Comparison of ENCODE assay signal across 17 cellular contexts in genomic region chr1:177315270-177315669, GRCh38.
DNase-seq lines count a peak whose midpoint lies in the region; ATAC-seq and TF ChIP-seq lines count a peak whose summit lies in the region.
"Had no signal": no experiment of that assay in that cellular context is flagged by ENCODE, and none has a peak within 500 bp of the region (broad histone marks: within the 10 kb centered on the region; RNA-seq: fewer than 3 reads in every experiment).

No MANE protein-coding gene starts in this region.

- no peaks in the 10 kb centered on the region for H3K27me3 ChIP-seq in mammary epithelial cell (ENCODE audit: insufficient read depth, low read length)
- no peaks in the 10 kb centered on the region for H3K27me3 ChIP-seq in body of pancreas
- H3K27me3 ChIP-seq in A673 (replicated peaks; ENCODE audit: insufficient read depth, low read depth, low read length, poor library complexity), result no peaks in the 10 kb centered on the region
- H3K27me3 ChIP-seq: BLaER1 had no signal

- peaks cover 7% of the 10 kb centered on the region for H3K4me1 Mint-ChIP-seq in MCF 10A (ENCODE audit: insufficient read depth, unreplicated experiment)
- H3K4me1 Mint-ChIP-seq: CD8-positive, alpha-beta memory T cell had no signal

- no peaks in the 10 kb centered on the region for H3K36me3 Mint-ChIP-seq in MCF 10A (ENCODE audit: insufficient read depth, unreplicated experiment)
- H3K36me3 Mint-ChIP-seq: CD8-positive, alpha-beta memory T cell had no signal

- ATAC-seq in body of pancreas, result no peak
- ATAC-seq: GM23338 had no signal

- H3K9ac ChIP-seq in mammary epithelial cell (ENCODE audit: insufficient read depth, low read length), result no peak overlapping the region
- H3K9ac ChIP-seq: BLaER1 had no signal

- H4K20me1 ChIP-seq in mammary epithelial cell (ENCODE audit: insufficient read depth, low read length), result no peaks in the 10 kb centered on the region
- H4K20me1 ChIP-seq: BLaER1 had no signal

- dilution Hi-C loops in mammary epithelial cell (cut with HindIII; ENCODE audit: low sequenced_read_pairs), result no loop called here

- TF ChIP-seq CTCF in mammary epithelial cell (conservative IDR thresholded peaks at IDR 0.05 in 1 of 2, IDR thresholded peaks at IDR 0.05 in 1 of 2; ENCODE audit: extremely low read depth in 1 of 2, insufficient read depth in 1 of 2, low read depth in 1 of 2, low read length in 2 of 2) (no peak), MCF 10A (IDR thresholded peaks at IDR 0.05; ENCODE audit: unreplicated experiment) (no peak), fibroblast of villous mesenchyme (IDR thresholded peaks at IDR 0.05; ENCODE audit: insufficient read depth, low read depth, low read length) (no peak), body of pancreas (IDR thresholded peaks at IDR 0.05) (no peak), A673 (conservative IDR thresholded peaks at IDR 0.05; ENCODE audit: low read depth, low read length) (no peak)

- H3K9me3 ChIP-seq in mammary epithelial cell (replicated peaks; ENCODE audit: insufficient read depth, low read length) (no peaks in the 10 kb centered on the region), body of pancreas (no peaks in the 10 kb centered on the region), A673 (ENCODE audit: low read depth, low read length, poor library complexity, severe bottlenecking) (no peaks in the 10 kb centered on the region)
- H3K9me3 ChIP-seq: BLaER1 had no signal

- H3K4me1 ChIP-seq in mammary epithelial cell (ENCODE audit: insufficient read depth, low read length) (peaks cover 12% of the 10 kb centered on the region), body of pancreas (no peaks in the 10 kb centered on the region), A673 (ENCODE audit: insufficient read depth, low read length, poor library complexity, severe bottlenecking) (no peaks in the 10 kb centered on the region)
- H3K4me1 ChIP-seq: BLaER1 had no signal

- CTCF ChIA-PET in mammary epithelial cell (lab: Charles Lee; ENCODE audit: low non-redundant PET) (no interaction called here), MCF 10A (lab: Yijun Ruan, JAX) (interaction anchor here (0.6 to 0.7 kb wide), 4 partner anchors 23 to 1607 kb away, joined by 3 to 4 read pairs (median 3); no protein-coding TSS in a partner anchor), A673 (lab: Charles Lee) (no interaction called here)

- in situ Hi-C loops in mammary epithelial cell (cut with MboI; ENCODE audit: low sequenced_read_pairs in 2 of 2), result no loop called here
- in situ Hi-C loops in KBM-7 (cut with MboI; ENCODE audit: low pct_unique_long_range_greater_than_20kb, low sequenced_read_pairs), result no loop called here

- peak; percentile 35 for DNase-seq in mammary epithelial cell
- no peak for DNase-seq in MCF 10A (ENCODE audit: unreplicated experiment)
- DNase-seq in SW480 (ENCODE audit: low spot score), result peak; percentile 22
- DNase-seq in fibroblast of villous mesenchyme (ENCODE audit: low read depth), result peak; percentile 4
- no peak for DNase-seq in body of pancreas
- no peak for DNase-seq in A673 (ENCODE audit: low spot score)
- DNase-seq in KBM-7, result no peak
- DNase-seq in iPS-NIHi11 (ENCODE audit: low spot score), result no peak
- DNase-seq: AML-193; CD8-positive, alpha-beta memory T cell; DMS 273 treated with DMSO at 0.1 percent for 48 hours; DMS79 treated with DMSO at 0.1 percent for 48 hours; EL; H7 had no signal

- BruUV-seq in mammary epithelial cell (replicated peaks; lab: Mats Ljungman, UMichigan) (no TSS peak), MCF 10A (replicated peaks; lab: Mats Ljungman, UMichigan) (no TSS peak), A673 (replicated peaks; lab: Mats Ljungman, UMichigan) (no TSS peak)

- H3K4me3 Mint-ChIP-seq in MCF 10A (ENCODE audit: unreplicated experiment), result no peak overlapping the region
- H3K4me3 Mint-ChIP-seq: CD8-positive, alpha-beta memory T cell; GM23338 had no signal

- no peak overlapping the region for H3K27ac ChIP-seq in mammary epithelial cell (ENCODE audit: insufficient read depth, low read depth, low read length)
- H3K27ac ChIP-seq in body of pancreas, result no peak overlapping the region
- no peak overlapping the region for H3K27ac ChIP-seq in A673 (ENCODE audit: low read depth, low read length, poor library complexity, severe bottlenecking)
- H3K27ac ChIP-seq: 22Rv1, BLaER1 had no signal

- no peaks in the 10 kb centered on the region for H3K36me3 ChIP-seq in mammary epithelial cell (ENCODE audit: insufficient read depth, low read length)
- no peaks in the 10 kb centered on the region for H3K36me3 ChIP-seq in body of pancreas (replicated peaks in 1 of 2; ENCODE audit: insufficient read depth in 1 of 2, low read depth in 2 of 2)
- H3K36me3 ChIP-seq in A673 (ENCODE audit: insufficient read depth, low read length, poor library complexity, severe bottlenecking), result no peaks in the 10 kb centered on the region
- H3K36me3 ChIP-seq: BLaER1 had no signal

- TF ChIP-seq POLR2A in body of pancreas (IDR thresholded peaks at IDR 0.05), result no peak

- no peak overlapping the region for H2AFZ ChIP-seq in mammary epithelial cell (ENCODE audit: low read depth, low read length)

- POLR2A ChIA-PET in MCF 10A (lab: Yijun Ruan, JAX), result no interaction called here
- POLR2A ChIA-PET in A673 (lab: Charles Lee; ENCODE audit: low non-redundant PET), result no interaction called here

- H3K27ac Mint-ChIP-seq in MCF 10A (ENCODE audit: low read depth, unreplicated experiment), result no peak overlapping the region
- H3K27ac Mint-ChIP-seq: CD8-positive, alpha-beta memory T cell; GM23338 had no signal

- intact Hi-C loops in mammary epithelial cell (cut with micrococcal nuclease), result no loop called here
- intact Hi-C loops in MCF 10A (cut with micrococcal nuclease), result no loop called here
- intact Hi-C loops in body of pancreas (cut with DNase I), result no loop called here
- intact Hi-C loops in A673 (cut with micrococcal nuclease; ENCODE audit: unreplicated experiment), result no loop called here

- WGBS in mammary epithelial cell (ENCODE audit: low coverage, missing lambda C conversion rate), result 14% methylated on average over 2 of the region's 2 CpGs
- WGBS in body of pancreas, 2 donors, result 19 to 20% methylated on average over 2 of the region's 2 CpGs

- no peak overlapping the region for H3K4me3 ChIP-seq in mammary epithelial cell (replicated peaks in 1 of 3; ENCODE audit: insufficient read depth in 1 of 3, low read depth in 2 of 3, low read length in 3 of 3)
- no peak overlapping the region for H3K4me3 ChIP-seq in fibroblast of villous mesenchyme (ENCODE audit: low read depth, low read length)
- no peak overlapping the region for H3K4me3 ChIP-seq in body of pancreas
- H3K4me3 ChIP-seq in A673 (ENCODE audit: low read depth, low read length, poor library complexity, severe bottlenecking), result no peak overlapping the region
- H3K4me3 ChIP-seq: BLaER1, GM23338 had no signal

- H3K9me3 Mint-ChIP-seq in MCF 10A (ENCODE audit: unreplicated experiment), result no peaks in the 10 kb centered on the region

- H3K27me3 Mint-ChIP-seq in MCF 10A (ENCODE audit: insufficient read depth, unreplicated experiment), result no peaks in the 10 kb centered on the region

- H3K79me2 ChIP-seq in mammary epithelial cell (ENCODE audit: insufficient read depth, low read length), result no peaks in the 10 kb centered on the region

- peak overlapping the region; percentile 51 for H3K4me2 ChIP-seq in mammary epithelial cell (ENCODE audit: insufficient read depth, low read depth, low read length)
- H3K4me2 ChIP-seq: BLaER1, GM23338 had no signal

Comparison
In these comparisons a context has a peak if more than half of its experiments do, and no peak if none do; other contexts are left out.
1. DNase-seq: peak in mammary epithelial cell (single experiment), SW480 (single experiment) and fibroblast of villous mesenchyme (single experiment); none in MCF 10A (single experiment), body of pancreas (0 of 4), A673 (single experiment), KBM-7 (single experiment) and iPS-NIHi11 (single experiment).